30 cellular contexts compared by ENCODE assay signal in the genomic region with DNA sequence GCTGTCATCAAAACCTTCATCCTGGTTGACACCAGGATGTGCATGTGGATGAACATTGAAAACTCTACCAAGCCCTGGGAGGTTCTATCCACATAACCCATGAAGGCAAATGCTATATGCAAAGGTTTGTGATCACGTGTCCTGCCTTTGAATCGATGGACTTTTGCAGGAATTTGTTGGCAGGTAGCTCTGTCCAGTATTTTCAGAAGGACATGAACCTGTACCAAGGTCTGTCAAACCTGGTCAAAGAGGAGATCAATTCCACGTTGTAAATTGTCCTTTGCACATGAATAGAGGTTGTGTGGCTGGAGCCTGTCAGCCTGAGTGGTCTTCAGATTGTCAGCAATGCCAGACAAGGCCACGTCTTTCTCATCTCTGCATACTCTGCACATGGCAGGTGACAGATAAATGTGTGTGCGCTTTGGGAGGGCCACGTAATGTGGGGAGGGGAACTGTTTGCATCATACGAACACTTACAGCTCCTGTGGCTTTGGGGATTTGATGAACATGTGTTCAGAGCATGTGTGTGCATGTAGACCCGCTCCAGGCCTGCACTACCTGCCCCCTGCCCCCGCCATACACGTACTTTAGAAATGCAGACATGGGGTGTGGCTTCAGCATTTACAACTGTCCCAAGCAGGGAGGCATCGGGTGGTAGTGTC.
"Had no signal": no experiment of that assay in that cellular context is flagged by ENCODE, and none has a peak within 500 bp of the region (broad histone marks: within the 10 kb centered on the region; RNA-seq: fewer than 3 reads in every experiment).

No MANE protein-coding gene starts in this region.

- H3K36me3 ChIP-seq: adrenal gland, esophagus muscularis mucosa, gastrocnemius medialis had no signal

- H3K27me3 ChIP-seq: adrenal gland, body of pancreas, foreskin keratinocyte, gastrocnemius medialis had no signal

- DNase-seq: activated CD4-positive, alpha-beta T cell treated with anti-CD3 and anti-CD28 coated beads for 1 hour; activated CD4-positive, alpha-beta T cell treated with anti-CD3 and anti-CD28 coated beads for 4 hours; activated CD4-positive, alpha-beta T cell treated with anti-CD3 and anti-CD28 coated beads, Interleukin-2, amount 10 ng/mL, durations not matched to agents 7 days and 5 days; activated CD4-positive, alpha-beta T cell treated with anti-CD3 and anti-CD28 coated beads, Interleukin-2, amount 50 U/mL, for 4 hours; activated CD8-positive, alpha-beta memory T cell treated with anti-CD3 and anti-CD28 coated beads for 24 hours; activated effector memory CD4-positive, alpha-beta T cell treated with anti-CD3 and anti-CD28 coated beads, Interleukin-2, amount 50 U/mL, for 16 hours; activated naive CD4-positive, alpha-beta T cell treated with anti-CD3 and anti-CD28 coated beads for 36 hours; activated naive CD8-positive, alpha-beta T cell treated with anti-CD3 and anti-CD28 coated beads for 36 hours; activated naive CD8-positive, alpha-beta T cell treated with anti-CD3 and anti-CD28 coated beads, Interleukin-2, amount 50 U/mL, for 24 hours; activated T-cell treated with anti-CD3 and anti-CD28 coated beads, Interleukin-2, amount 50 U/mL, for 4 hours; amygdala; aorta; body of pancreas; caudate nucleus; cortex of kidney; dermis blood vessel endothelial cell; effector CD4-positive, alpha-beta T cell; effector memory CD8-positive, alpha-beta T cell; erythroblast; foreskin keratinocyte; gastrocnemius medialis; SW 1271; T-cell; T-helper 9 cell had no signal

- FAIRE-seq: colon, TTC549 had no signal

- ATAC-seq: activated naive CD8-positive, alpha-beta T cell treated with anti-CD3 and anti-CD28 coated beads, Interleukin-2, amount 50 U/mL, for 24 hours; activated T-cell treated with anti-CD3 and anti-CD28 coated beads, Interleukin-2, amount 50 U/mL, for 4 hours; body of pancreas; effector memory CD8-positive, alpha-beta T cell; foreskin keratinocyte; gastrocnemius medialis; T-cell; WTC11 had no signal

- H3K9me3 ChIP-seq: adrenal gland, body of pancreas, esophagus muscularis mucosa, gastrocnemius medialis had no signal

- H3K4me3 ChIP-seq: adrenal gland, body of pancreas, esophagus muscularis mucosa, gastrocnemius medialis had no signal

- H3K4me1 ChIP-seq: foreskin keratinocyte had no signal

- H3K27ac ChIP-seq: adrenal gland, body of pancreas, esophagus muscularis mucosa, foreskin keratinocyte, gastrocnemius medialis, VCaP had no signal
